10 cellular contexts compared by ENCODE assay signal in genomic region chr5:134141346-134142050, GRCh38. TPM values are rescaled to one million over a fixed set of nuclear protein-coding genes. Genes with fewer than 3 reads are reported as not detected.
A peak's percentile ranks its signal among the peaks of the same experiment; 100 is the strongest.
DNase-seq lines count a peak whose midpoint lies in the region; ATAC-seq and TF ChIP-seq lines count a peak whose summit lies in the region.
"Had no signal": no experiment of that assay in that cellular context is flagged by ENCODE, and none has a peak within 500 bp of the region (broad histone marks: within the 10 kb centered on the region; RNA-seq: fewer than 3 reads in every experiment).

No MANE protein-coding gene starts in this region.

- no peaks in the 10 kb centered on the region for H3K27me3 ChIP-seq in ovary
- H3K27me3 ChIP-seq: Peyer's patch had no signal

- no peak overlapping the region for H3K27ac ChIP-seq in ovary
- H3K27ac ChIP-seq: thoracic aorta had no signal

- peaks cover 1% of the 10 kb centered on the region for H3K4me1 ChIP-seq in ovary (ENCODE audit: insufficient read depth)

- TF ChIP-seq CTCF in AG10803 (conservative IDR thresholded peaks at IDR 0.05; ENCODE audit: low read length) = peak; percentile 36
- peak; percentile 19 for TF ChIP-seq CTCF in GM12865 (IDR thresholded peaks at IDR 0.05; ENCODE audit: insufficient read depth, low read depth, low read length, missing control alignments)
- no peak for TF ChIP-seq CTCF in ovary (IDR thresholded peaks at IDR 0.05)

- H3K36me3 ChIP-seq in ovary = no peaks in the 10 kb centered on the region

- 73 to 78% (median 77%) methylated on average over 9 of the region's 9 CpGs for WGBS in ovary, 3 donors

- H3K4me3 ChIP-seq in AG10803 (ENCODE audit: low read length) (no peak overlapping the region), GM12865 (ENCODE audit: low read depth, low read length) (no peak overlapping the region), ovary (no peak overlapping the region)
- H3K4me3 ChIP-seq: Peyer's patch, thoracic aorta had no signal

- no peak for TF ChIP-seq POLR2A in ovary (IDR thresholded peaks at IDR 0.05)

- intact Hi-C loops in left colon (cut with DNase I, micrococcal nuclease) = no loop called here
- intact Hi-C loops in ovary (cut with DNase I) = loop anchor here in 3 of 4 donors (5.0 to 10.0 kb wide), 2 partner anchors 97 to 99 kb away; no protein-coding TSS in a partner anchor

- ATAC-seq in left colon = no peak

- H3K9me3 ChIP-seq in ovary = no peaks in the 10 kb centered on the region
- H3K9me3 ChIP-seq: Peyer's patch, thoracic aorta had no signal

- no peak for DNase-seq in AG10803 (ENCODE audit: low read depth)
- peak; percentile 43 for DNase-seq in GM12865 (ENCODE audit: low read depth)
- DNase-seq in activated CD8-positive, alpha-beta memory T cell treated with anti-CD3 and anti-CD28 coated beads, Interleukin-2, amount 50 U/mL, for 4 hours = peak; percentile 15
- DNase-seq in kidney tubule cell (ENCODE audit: low spot score) = peak; percentile 22
- DNase-seq in left colon = no peak
- DNase-seq in NCI-H146 treated with DMSO at 0.1 percent for 48 hours (lab: John Stamatoyannopoulos, UW; ENCODE audit: unreplicated experiment) = no peak
- no peak for DNase-seq in MV-4-11 (lab: John Stamatoyannopoulos, UW)
- DNase-seq in ovary = no peak

- no peak for TF ChIP-seq EP300 in ovary (IDR thresholded peaks at IDR 0.05)

RNA-seq across cellular contexts. Expression of gene TCF7, which starts 27.0 kb away (rescaled TPM):
- total RNA-seq in left colon = 1 to 10 TPM; 3.0 to 6.0 TPM
- total RNA-seq in ovary = 10 to 100 TPM in 1 of 7 donors, 1 to 10 TPM in 6; 2.9 to 15.2 (median 4.2) TPM
- polyA plus RNA-seq in ovary = 1 to 10 TPM; 1.7 to 2.5 TPM

RNA-seq across cellular contexts. Expression of gene SKP1, which starts 35.3 kb away (rescaled TPM):
- total RNA-seq in left colon = 100 to 1,000 TPM; 242 to 273 TPM
- 100 to 1,000 TPM; 263 to 464 (median 361) TPM for total RNA-seq in ovary
- polyA plus RNA-seq in ovary = 1,000 to 10,000 TPM in 1 of 2 donors, 100 to 1,000 TPM in 1; 751 to 1,077 TPM

Comparison
In these comparisons a context has a peak if more than half of its experiments do, and no peak if none do; other contexts are left out.
1. DNase-seq: peak in GM12865 (single experiment), activated CD8-positive, alpha-beta memory T cell treated with anti-CD3 and anti-CD28 coated beads, Interleukin-2, amount 50 U/mL, for 4 hours (single experiment) and kidney tubule cell (single experiment); none in AG10803 (single experiment), left colon (0 of 2), NCI-H146 treated with DMSO at 0.1 percent for 48 hours (single experiment), MV-4-11 (single experiment) and ovary (0 of 5).
2. CTCF ChIP-seq: peak in AG10803 (single experiment) and GM12865 (single experiment); none in ovary (0 of 3).
3. intact Hi-C loops: an anchor here in ovary (5.0 to 10.0 kb wide); none called in left colon.